Comparison of ENCODE assay signal across 1 cellular context in genomic region chr3:155394240-155394639, GRCh38.
TF ChIP-seq lines count a peak whose summit lies in the region.

No MANE protein-coding gene starts in this region.

TF ChIP-seq in GM12878, 131 proteins besides CTCF, POLR2A, EP300 and RAD21 (continued from another document):
- TF ChIP-seq ATF2 (IDR thresholded peaks at IDR 0.05; ENCODE audit: low read length) (no peak), ZNF384 (IDR thresholded peaks at IDR 0.05; ENCODE audit: borderline replicate concordance, low read depth, low read length) (no peak), SMAD1 (IDR thresholded peaks at IDR 0.05; ENCODE audit: low read depth, partially characterized antibody) (no peak), ATF3 (IDR thresholded peaks at IDR 0.05; ENCODE audit: borderline replicate concordance, extremely low read depth, low read depth, low read length) (no peak), CREM (IDR thresholded peaks at IDR 0.05; ENCODE audit: low read depth) (no peak), USF1 (IDR thresholded peaks at IDR 0.05; ENCODE audit: borderline replicate concordance, extremely low read length, insufficient read depth, low read depth, low read length) (no peak)
- TF ChIP-seq, protein P1, sequence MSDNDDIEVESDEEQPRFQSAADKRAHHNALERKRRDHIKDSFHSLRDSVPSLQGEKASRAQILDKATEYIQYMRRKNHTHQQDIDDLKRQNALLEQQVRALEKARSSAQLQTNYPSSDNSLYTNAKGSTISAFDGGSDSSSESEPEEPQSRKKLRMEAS (IDR thresholded peaks at IDR 0.05; ENCODE audit: low read depth, low read length), result no peak
